24 cellular contexts compared by ENCODE assay signal in the genomic region with DNA sequence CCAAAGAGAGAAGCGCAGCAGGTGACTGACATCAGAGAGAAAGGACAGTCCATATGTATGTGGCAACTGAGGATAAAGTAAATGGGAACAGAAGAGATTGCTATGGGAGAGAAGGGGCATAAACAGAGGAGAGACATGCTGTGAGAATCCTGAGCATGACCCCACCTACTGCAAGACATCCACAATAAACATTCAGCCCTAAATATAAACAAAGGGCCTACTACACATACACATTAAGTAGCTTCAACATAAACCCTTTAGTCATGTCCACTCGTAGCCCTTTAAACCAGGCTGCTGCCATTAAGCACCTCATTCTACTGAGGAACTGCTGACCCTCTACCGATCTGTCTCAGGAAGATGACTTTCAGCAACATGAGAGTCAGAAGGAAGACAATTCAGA. TPM values are rescaled to one million over a fixed set of nuclear protein-coding genes. Genes with fewer than 3 reads are reported as not detected.
"Had no signal": no experiment of that assay in that cellular context is flagged by ENCODE, and none has a peak within 500 bp of the region (broad histone marks: within the 10 kb centered on the region; RNA-seq: fewer than 3 reads in every experiment).

No MANE protein-coding gene starts in this region.

- H3K4me3 ChIP-seq: ascending aorta, body of pancreas, MG63 had no signal

- H3K9me3 ChIP-seq: ascending aorta, body of pancreas, MG63 had no signal

- H3K36me3 ChIP-seq: ascending aorta had no signal

- ATAC-seq: activated CD4-positive, CD25-positive, alpha-beta regulatory T cell treated with anti-CD3 and anti-CD28 coated beads, Interleukin-2, amount 50 U/mL, for 24 hours; activated CD8-positive, alpha-beta memory T cell treated with anti-CD3 and anti-CD28 coated beads, Interleukin-2, amount 10 ng/mL, durations not matched to agents 7 days and 5 days; body of pancreas had no signal

- H3K4me3 Mint-ChIP-seq: activated CD8-positive, alpha-beta memory T cell treated with anti-CD3 and anti-CD28 coated beads, Interleukin-2, amount 10 ng/mL, durations not matched to agents 7 days and 5 days; activated naive CD4-positive, alpha-beta T cell treated with anti-CD3 and anti-CD28 coated beads, Interleukin-2, amount 50 U/mL, for 24 hours; activated T-cell treated with anti-CD3 and anti-CD28 coated beads, Interleukin-2, amount 50 U/mL, for 24 hours; activated T-helper 1 cell treated with anti-CD3 and anti-CD28 coated beads, Interleukin-12 subunit alpha, Interleukin-12 subunit beta, Interleukin-2, Interleukin-4 antibody, amounts not matched to agents 30 ng/mL and 10 ng/mL and 1 ng/mL, durations not matched to agents 14 hours and 24 hours and 36 hours; T-helper 1 cell treated with Interleukin-12 subunit alpha and Interleukin-12 subunit beta and Interleukin-4 antibody, amounts not matched to agents 30 μg/mL and 1 μg/mL, for 36 hours had no signal

- DNase-seq: activated CD4-positive, alpha-beta T cell treated with anti-CD3 and anti-CD28 coated beads for 48 hours; activated CD4-positive, alpha-beta T cell treated with anti-CD3 and anti-CD28 coated beads, Interleukin-2, amount 50 U/mL, for 4 hours; activated CD8-positive, alpha-beta memory T cell treated with anti-CD3 and anti-CD28 coated beads, Interleukin-2, amount 10 ng/mL, durations not matched to agents 7 days and 5 days; activated effector memory CD4-positive, alpha-beta T cell treated with Interleukin-2 at 50 U/mL for 16 hours; activated naive CD4-positive, alpha-beta T cell; activated T-cell treated with anti-CD3 and anti-CD28 coated beads, Interleukin-2, amount 50 U/mL, for 24 hours; amniotic stem cell; body of pancreas; central memory CD4-positive, alpha-beta T cell; MG63; MV-4-11; NCI-H1092 treated with DMSO at 0.1 percent for 48 hours; NCI-H1436; NCI-H1694 treated with DMSO at 0.1 percent for 48 hours; NCI-H2029 treated with DMSO at 0.1 percent for 48 hours; NCI-H345; NCI-H510A treated with DMSO at 0.1 percent for 48 hours; NCI-H69; SHP77 treated with DMSO at 0.1 percent for 48 hours had no signal

- H3K4me1 ChIP-seq: ascending aorta, body of pancreas had no signal

- H3K27me3 ChIP-seq: ascending aorta, body of pancreas, MG63 had no signal

- H3K36me3 Mint-ChIP-seq: activated CD8-positive, alpha-beta memory T cell treated with anti-CD3 and anti-CD28 coated beads, Interleukin-2, amount 10 ng/mL, durations not matched to agents 7 days and 5 days; activated naive CD4-positive, alpha-beta T cell treated with anti-CD3 and anti-CD28 coated beads, Interleukin-2, amount 50 U/mL, for 24 hours had no signal

- H3K4me1 Mint-ChIP-seq: activated CD8-positive, alpha-beta memory T cell treated with anti-CD3 and anti-CD28 coated beads, Interleukin-2, amount 10 ng/mL, durations not matched to agents 7 days and 5 days; activated naive CD4-positive, alpha-beta T cell treated with anti-CD3 and anti-CD28 coated beads, Interleukin-2, amount 50 U/mL, for 24 hours had no signal

- H3K9me3 Mint-ChIP-seq: activated naive CD4-positive, alpha-beta T cell treated with anti-CD3 and anti-CD28 coated beads, Interleukin-2, amount 50 U/mL, for 24 hours; activated T-cell treated with anti-CD3 and anti-CD28 coated beads, Interleukin-2, amount 50 U/mL, for 24 hours; activated T-helper 1 cell treated with anti-CD3 and anti-CD28 coated beads, Interleukin-12 subunit alpha, Interleukin-12 subunit beta, Interleukin-2, Interleukin-4 antibody, amounts not matched to agents 30 ng/mL and 10 ng/mL and 1 ng/mL, durations not matched to agents 14 hours and 24 hours and 36 hours; T-helper 1 cell treated with Interleukin-12 subunit alpha and Interleukin-12 subunit beta and Interleukin-4 antibody, amounts not matched to agents 30 μg/mL and 1 μg/mL, for 36 hours had no signal

- H3K27me3 Mint-ChIP-seq: activated naive CD4-positive, alpha-beta T cell treated with anti-CD3 and anti-CD28 coated beads, Interleukin-2, amount 50 U/mL, for 24 hours had no signal

- H3K27ac Mint-ChIP-seq: activated CD8-positive, alpha-beta memory T cell treated with anti-CD3 and anti-CD28 coated beads, Interleukin-2, amount 10 ng/mL, durations not matched to agents 7 days and 5 days; activated naive CD4-positive, alpha-beta T cell treated with anti-CD3 and anti-CD28 coated beads, Interleukin-2, amount 50 U/mL, for 24 hours; activated T-cell treated with anti-CD3 and anti-CD28 coated beads, Interleukin-2, amount 50 U/mL, for 24 hours; activated T-helper 1 cell treated with anti-CD3 and anti-CD28 coated beads, Interleukin-12 subunit alpha, Interleukin-12 subunit beta, Interleukin-2, Interleukin-4 antibody, amounts not matched to agents 30 ng/mL and 10 ng/mL and 1 ng/mL, durations not matched to agents 14 hours and 24 hours and 36 hours; T-helper 1 cell treated with Interleukin-12 subunit alpha and Interleukin-12 subunit beta and Interleukin-4 antibody, amounts not matched to agents 30 μg/mL and 1 μg/mL, for 36 hours had no signal

- H3K27ac ChIP-seq: ascending aorta, body of pancreas had no signal

RNA-seq across cellular contexts. Expression of gene CCBE1, which starts 32.9 kb away (rescaled TPM):
- total RNA-seq: activated T-helper 1 cell treated with anti-CD3 and anti-CD28 coated beads, Interleukin-12 subunit alpha, Interleukin-12 subunit beta, Interleukin-2, Interleukin-4 antibody, amounts not matched to agents 30 ng/mL and 10 ng/mL and 1 ng/mL, durations not matched to agents 14 hours and 24 hours and 36 hours had no signal
